Comparison of ENCODE assay signal across 8 cellular contexts in the genomic region with DNA sequence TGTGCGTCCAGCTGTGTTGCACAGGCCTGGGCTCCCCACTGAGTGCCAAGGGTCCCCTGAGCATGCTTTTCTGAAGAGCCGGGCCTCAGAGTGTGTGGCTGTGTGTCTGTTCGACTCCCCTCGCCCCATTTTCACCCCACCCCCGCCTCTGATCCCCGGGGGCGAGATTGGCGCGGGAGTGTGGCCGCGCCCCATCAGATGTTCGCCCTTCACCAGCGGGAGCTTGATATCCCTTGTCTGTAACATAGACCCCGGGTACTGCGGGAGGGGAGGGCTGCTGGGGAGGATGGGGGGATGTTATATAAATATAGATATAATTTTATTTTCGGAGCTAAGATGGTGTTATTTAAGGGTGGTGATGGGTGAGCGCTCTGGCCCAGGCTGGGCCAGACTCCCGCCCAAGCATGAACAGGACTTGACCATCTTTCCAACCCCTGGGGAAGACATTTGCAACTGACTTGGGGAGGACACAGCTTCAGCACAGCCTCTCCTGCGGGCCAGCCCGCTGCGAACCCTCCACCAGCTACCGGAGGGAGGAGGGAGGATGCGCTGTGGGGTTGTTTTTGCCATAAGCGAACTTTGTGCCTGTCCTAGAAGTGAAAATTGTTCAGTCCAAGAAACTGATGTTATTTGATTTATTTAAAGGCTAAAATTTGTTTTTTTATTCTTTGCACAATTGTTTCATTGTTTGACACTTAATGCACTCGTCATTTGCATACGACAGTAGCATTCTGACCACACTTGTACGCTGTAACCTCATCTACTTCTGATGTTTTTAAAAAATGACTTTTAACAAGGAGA. TPM values are rescaled to one million over a fixed set of nuclear protein-coding genes. Genes with fewer than 3 reads are reported as not detected.
A peak's percentile ranks its signal among the peaks of the same experiment; 100 is the strongest.
DNase-seq lines count a peak whose midpoint lies in the region; TF ChIP-seq lines count a peak whose summit lies in the region.

No MANE protein-coding gene starts in this region.

- TF ChIP-seq POLR2A in lower leg skin (IDR thresholded peaks at IDR 0.05) = no peak

- H2AFZ ChIP-seq in mammary epithelial cell (ENCODE audit: low read depth, low read length) = peak overlapping the region; percentile 89

- intact Hi-C loops in mammary epithelial cell (cut with micrococcal nuclease) (loop anchor here (5.0 kb wide), 1 partner anchor 59 kb away; no protein-coding TSS in a partner anchor), lower leg skin (cut with DNase I; ENCODE audit: low total_unique reads) (loop anchor here (10.0 kb wide), 1 partner anchor 196 kb away; no protein-coding TSS in a partner anchor)

- CTCF ChIA-PET in mammary epithelial cell (lab: Charles Lee; ENCODE audit: low non-redundant PET) = no interaction called here

- in situ Hi-C loops in mammary epithelial cell (cut with MboI; ENCODE audit: low sequenced_read_pairs in 2 of 2) = no loop called here

- no peaks in the 10 kb centered on the region for H3K9me3 ChIP-seq in mammary epithelial cell (replicated peaks; ENCODE audit: insufficient read depth, low read length)

- H3K27me3 ChIP-seq in mammary epithelial cell (ENCODE audit: insufficient read depth, low read length) = no peaks in the 10 kb centered on the region

- TF ChIP-seq CTCF in 22Rv1 (IDR thresholded peaks at IDR 0.05) (no peak), HFF-Myc (IDR thresholded peaks at IDR 0.05; ENCODE audit: low read depth, low read length, missing control alignments) (no peak), mammary epithelial cell (conservative IDR thresholded peaks at IDR 0.05 in 1 of 2, IDR thresholded peaks at IDR 0.05 in 1 of 2; ENCODE audit: extremely low read depth in 1 of 2, insufficient read depth in 1 of 2, low read depth in 1 of 2, low read length in 2 of 2) (no peak), lower leg skin (IDR thresholded peaks at IDR 0.05) (no peak)

- DNase-seq in HFF-Myc (ENCODE audit: extremely low read depth, low read depth) (no peak), mammary epithelial cell (no peak), lower leg skin (ENCODE audit: low spot score in 2 of 2) (peak in 1 of 2 donors; percentile 83), NCI-H510A (lab: John Stamatoyannopoulos, UW) (no peak), NCI-H1092 (lab: John Stamatoyannopoulos, UW) (no peak), cerebellar nuclear complex (lab: John Stamatoyannopoulos, UW) (no peak)

- H4K20me1 ChIP-seq in mammary epithelial cell (ENCODE audit: insufficient read depth, low read length) = no peaks in the 10 kb centered on the region

- no peaks in the 10 kb centered on the region for H3K36me3 ChIP-seq in mammary epithelial cell (ENCODE audit: insufficient read depth, low read length)

- peak overlapping the region; percentile 86 for H3K4me2 ChIP-seq in mammary epithelial cell (ENCODE audit: insufficient read depth, low read depth, low read length)

- 44% methylated on average over 13 of the region's 27 CpGs for WGBS in mammary epithelial cell (ENCODE audit: low coverage, missing lambda C conversion rate)
- 19% methylated on average over 27 of the region's 27 CpGs for WGBS in lower leg skin, 2 donors

- H3K4me3 ChIP-seq in HFF-Myc (replicated peaks; ENCODE audit: low read depth, low read length) (peak overlapping the region; percentile 73), mammary epithelial cell (replicated peaks in 1 of 3; ENCODE audit: insufficient read depth in 1 of 3, low read depth in 2 of 3, low read length in 3 of 3) (peak overlapping the region; percentile 64 to 81 (median 70)), lower leg skin (ENCODE audit: low read depth, poor library complexity, severe bottlenecking) (peak overlapping the region; percentile 56)

- H3K27ac ChIP-seq in 22Rv1 (peak overlapping the region; percentile 90), mammary epithelial cell (ENCODE audit: insufficient read depth, low read depth, low read length) (no peak overlapping the region), temporal lobe (ENCODE audit: low read depth, low read length) (peak overlapping the region; percentile 98)

- no TSS peak for BruUV-seq in mammary epithelial cell (replicated peaks; lab: Mats Ljungman, UMichigan)

- dilution Hi-C loops in mammary epithelial cell (cut with HindIII; ENCODE audit: low sequenced_read_pairs) = no loop called here

- H3K79me2 ChIP-seq in mammary epithelial cell (ENCODE audit: insufficient read depth, low read length) = peaks cover 19% of the 10 kb centered on the region

- peaks cover 32% of the 10 kb centered on the region for H3K4me1 ChIP-seq in mammary epithelial cell (ENCODE audit: insufficient read depth, low read length)

- peak overlapping the region; percentile 68 for H3K9ac ChIP-seq in mammary epithelial cell (ENCODE audit: insufficient read depth, low read length)

RNA-seq across cellular contexts. Expression of a gene that starts 1.6 kb away (rescaled TPM):
- 10 to 100 TPM; 26.2 to 53.5 TPM for total RNA-seq in mammary epithelial cell
- 18.3 TPM for polyA plus RNA-seq in mammary epithelial cell
- 4.2 TPM for polyA minus RNA-seq in mammary epithelial cell
- total RNA-seq in lower leg skin = 100 to 1,000 TPM; 569 to 894 (median 709) TPM
- 165 TPM for total RNA-seq in temporal lobe
